ENCODE assay signal across 24 cellular contexts in genomic region chr3:31358473-31359075, GRCh38.
"Had no signal": no experiment of that assay in that cellular context is flagged by ENCODE, and none has a peak within 500 bp of the region (broad histone marks: within the 10 kb centered on the region; RNA-seq: fewer than 3 reads in every experiment).

No MANE protein-coding gene starts in this region.

- H3K36me3 ChIP-seq: adrenal gland, colonic mucosa, stomach, upper lobe of left lung had no signal

- H3K4me3 Mint-ChIP-seq: activated CD4-positive, alpha-beta T cell treated with anti-CD3 and anti-CD28 coated beads, Interleukin-2, amount 10 ng/mL, durations not matched to agents 7 days and 5 days; brain; endodermal cell; nephron had no signal

- H3K27ac ChIP-seq: adrenal gland, colonic mucosa, epithelial cell of prostate, parathyroid adenoma, right lobe of liver, stomach, upper lobe of left lung had no signal

- H3K27me3 Mint-ChIP-seq: activated CD4-positive, alpha-beta T cell treated with anti-CD3 and anti-CD28 coated beads, Interleukin-2, amount 10 ng/mL, durations not matched to agents 7 days and 5 days had no signal

- DNase-seq: activated CD4-positive, alpha-beta T cell treated with anti-CD3 and anti-CD28 coated beads, Interleukin-2, amount 10 ng/mL, durations not matched to agents 7 days and 5 days; activated CD8-positive, alpha-beta memory T cell treated with anti-CD3 and anti-CD28 coated beads, Interleukin-2, amount 50 U/mL, for 4 hours; activated gamma-delta T cell treated with Interleukin-2 at 50 U/mL for 16 hours; activated T-cell treated with anti-CD3 and anti-CD28 coated beads, Interleukin-2, amount 50 U/mL, for 48 hours; adrenal gland; caudate nucleus; colonic mucosa; endodermal cell; hypothalamus; kidney; midbrain; right lobe of liver; small intestine; stimulated activated CD4-positive, alpha-beta T cell treated with anti-CD3 and anti-CD28 coated beads, Interleukin-15, amount 100 ng/mL, for 24 hours; stimulated activated CD4-positive, alpha-beta T cell treated with anti-CD3 and anti-CD28 coated beads, Interleukin-2, amount 100 ng/mL, for 48 hours; stomach; upper lobe of left lung had no signal

- H3K27me3 ChIP-seq: adrenal gland, colonic mucosa, right lobe of liver, stomach, upper lobe of left lung had no signal

- H3K4me3 ChIP-seq: adrenal gland, colonic mucosa, lung, right lobe of liver, stomach, upper lobe of left lung had no signal

- H3K4me1 ChIP-seq: adrenal gland, colonic mucosa, right lobe of liver, upper lobe of left lung had no signal

- ATAC-seq: activated CD4-positive, CD25-positive, alpha-beta regulatory T cell treated with anti-CD3 and anti-CD28 coated beads, Interleukin-2, amount 50 U/mL, for 24 hours; left lobe of liver; right lobe of liver had no signal

- H3K36me3 Mint-ChIP-seq: brain had no signal

- H3K27ac Mint-ChIP-seq: activated CD4-positive, alpha-beta T cell treated with anti-CD3 and anti-CD28 coated beads, Interleukin-2, amount 10 ng/mL, durations not matched to agents 7 days and 5 days; brain; endodermal cell; nephron had no signal

- H3K9me3 ChIP-seq: adrenal gland, colonic mucosa, right lobe of liver, stomach, upper lobe of left lung had no signal
